ENCODE assay signal across 12 cellular contexts in genomic region chr6:41288025-41288777, GRCh38. TPM values are rescaled to one million over a fixed set of nuclear protein-coding genes. Genes with fewer than 3 reads are reported as not detected.
DNase-seq lines count a peak whose midpoint lies in the region; ATAC-seq, FAIRE-seq and TF ChIP-seq lines count a peak whose summit lies in the region.
"Had no signal": no experiment of that assay in that cellular context is flagged by ENCODE, and none has a peak within 500 bp of the region (broad histone marks: within the 10 kb centered on the region; RNA-seq: fewer than 3 reads in every experiment).

No MANE protein-coding gene starts in this region.

- H3K4me3 Mint-ChIP-seq in HFFc6: no peak overlapping the region

- in situ Hi-C loops in HepG2 (cut with HindIII; ENCODE audit: extremely low pct_ligation_motif_present, low pct_unique_long_range_greater_than_20kb): no loop called here

- no peak for TF ChIP-seq RAD21 in HepG2 (CRISPR knock-in tag; IDR thresholded peaks at IDR 0.05)

- FAIRE-seq in HepG2 (lab: Jason Lieb, UNC): peak; percentile 53

- peaks cover 7% of the 10 kb centered on the region for H3K4me1 Mint-ChIP-seq in HFFc6 (ENCODE audit: low read depth)

- TF ChIP-seq EP300 in HepG2 (IDR thresholded peaks at IDR 0.05; ENCODE audit: low read depth in 2 of 2, low read length in 2 of 2): no peak
- no peak for TF ChIP-seq EP300 in HepG2 (CRISPR knock-in tag; IDR thresholded peaks at IDR 0.05; ENCODE audit: borderline replicate concordance)
- TF ChIP-seq EP300 in suprapubic skin (IDR thresholded peaks at IDR 0.05): no peak

- H3K27ac Mint-ChIP-seq in HFFc6: no peak overlapping the region

- TF ChIP-seq POLR2A in HepG2 (IDR thresholded peaks at IDR 0.05; ENCODE audit: insufficient read depth in 1 of 2, low read depth in 2 of 2, low read length in 2 of 2) (no peak), suprapubic skin (IDR thresholded peaks at IDR 0.05) (no peak)

- H3K36me3 ChIP-seq in HepG2 (replicated peaks in 1 of 2; ENCODE audit: control insufficient read depth in 1 of 2, insufficient read depth in 2 of 2, low read length in 2 of 2) (no peaks in the 10 kb centered on the region), suprapubic skin (no peaks in the 10 kb centered on the region)

- no peak overlapping the region for H3K4me3 ChIP-seq in HepG2 (replicated peaks in 1 of 3; ENCODE audit: insufficient read depth in 1 of 3, low read depth in 2 of 3, low read length in 3 of 3)
- H3K4me3 ChIP-seq in suprapubic skin: no peak overlapping the region

- no peaks in the 10 kb centered on the region for H3K9me3 Mint-ChIP-seq in HFFc6

- DNase-seq in ELR (ENCODE audit: low read depth): peak; percentile 45
- DNase-seq in NCI-H748 (lab: John Stamatoyannopoulos, UW; ENCODE audit: unreplicated experiment): peak; percentile 99
- peak; percentile 47 for DNase-seq in HepG2 (ENCODE audit: low spot score)
- no peak for DNase-seq in AG20443 (ENCODE audit: low spot score)
- DNase-seq in suprapubic skin (ENCODE audit: low spot score in 2 of 2): no peak
- DNase-seq in SKM-1 (lab: John Stamatoyannopoulos, UW; ENCODE audit: unreplicated experiment): no peak
- DNase-seq in HFFc6: no peak

- H3K9me3 ChIP-seq in HepG2 (ENCODE audit: low read length): no peaks in the 10 kb centered on the region
- H3K9me3 ChIP-seq in suprapubic skin: no peaks in the 10 kb centered on the region

- H3K4me1 ChIP-seq in HepG2 (ENCODE audit: insufficient read depth, low read length): peaks cover 5% of the 10 kb centered on the region
- no peaks in the 10 kb centered on the region for H3K4me1 ChIP-seq in suprapubic skin

- no peak overlapping the region for H2AFZ ChIP-seq in HepG2 (ENCODE audit: low read length)

- H3K36me3 Mint-ChIP-seq in HFFc6 (ENCODE audit: low read depth): no peaks in the 10 kb centered on the region

- H3K27me3 Mint-ChIP-seq in HFFc6 (ENCODE audit: insufficient read depth): peaks cover 23% of the 10 kb centered on the region

- H3K27me3 ChIP-seq in HepG2 (ENCODE audit: control insufficient read depth in 1 of 2, insufficient read depth in 2 of 2, low read length in 2 of 2): peaks cover 6 to 43% of the 10 kb centered on the region in 2 experiments; a peak in 4 of 5 replicates
- peaks cover 20% of the 10 kb centered on the region for H3K27me3 ChIP-seq in suprapubic skin

- CTCF ChIA-PET in HepG2 (lab: Yijun Ruan, JAX; ENCODE audit: low intra/inter-chr PET ratio, low total read pairs): no interaction called here

- BruUV-seq in HepG2 (replicated peaks; lab: Mats Ljungman, UMichigan): no TSS peak

- H4K20me1 ChIP-seq in HepG2 (ENCODE audit: insufficient read depth, low read length): no peaks in the 10 kb centered on the region

- intact Hi-C loops in HepG2 (cut with micrococcal nuclease; ENCODE audit: unreplicated experiment): no loop called here

- H3K27ac ChIP-seq in HepG2 (ENCODE audit: extremely low read length, insufficient read depth, low read length): no peak overlapping the region
- no peak overlapping the region for H3K27ac ChIP-seq in suprapubic skin

- no peak overlapping the region for H3K4me2 ChIP-seq in HepG2 (ENCODE audit: low read depth, low read length)

- no peaks in the 10 kb centered on the region for H3K79me2 ChIP-seq in HepG2 (ENCODE audit: insufficient read depth, low read length)

- TF ChIP-seq CTCF in HepG2 (CRISPR knock-in tag; IDR thresholded peaks at IDR 0.05): no peak
- TF ChIP-seq CTCF in suprapubic skin (IDR thresholded peaks at IDR 0.05): no peak
- TF ChIP-seq CTCF in HFFc6 (IDR thresholded peaks at IDR 0.05): no peak

- WGBS in HepG2 (ENCODE audit: low lambda C conversion rate): 4% methylated on average over 6 of the region's 6 CpGs
- 49% methylated on average over 6 of the region's 6 CpGs for WGBS in suprapubic skin

- ATAC-seq in HG03439 (IDR thresholded peaks at IDR 0.05; ENCODE audit: unreplicated experiment): peak; percentile 75
- ATAC-seq in HepG2: no peak

- POLR2A ChIA-PET in HepG2 (lab: Yijun Ruan, JAX): no interaction called here

- no peak overlapping the region for H3K9ac ChIP-seq in HepG2 (ENCODE audit: insufficient read depth, low read depth, low read length)

TF ChIP-seq in HepG2, 621 proteins besides CTCF, POLR2A, EP300 and RAD21 (continues in another document):
- TF ChIP-seq HMGXB4 (CRISPR knock-in tag; IDR thresholded peaks at IDR 0.05; ENCODE audit: borderline replicate concordance in 1 of 2, low read depth in 1 of 2) (no peak), RFX5 (IDR thresholded peaks at IDR 0.05; ENCODE audit: low read depth, low read length) (peak; percentile 90)

RNA-seq across cellular contexts. Expression of gene TREM1, which starts 1.7 kb away (rescaled TPM):
- total RNA-seq in HepG2 (2016; rRNA removed; fragmentation: Illumina TruSeq; extraction: Trizol) (not detected in 2 replicates), suprapubic skin (1 to 10 TPM in 2 of 4 donors, not detected in 2; 1.0 to 2.2 TPM)
- not detected in 2 replicates for total RNA-seq in HepG2 (2016; cell fraction: cytosol; rRNA removed; fragmentation: Illumina TruSeq; extraction: Trizol; ENCODE audit: low read depth)
- not detected in 2 replicates for total RNA-seq in HepG2 (2016; cell fraction: insoluble cytoplasmic fraction; rRNA removed; fragmentation: Illumina TruSeq; extraction: Trizol)
- total RNA-seq in HepG2 (2016; cell fraction: membrane; rRNA removed; fragmentation: Illumina TruSeq; extraction: Trizol): not detected in 2 replicates
- total RNA-seq in HepG2 (2016; cell fraction: nucleus; rRNA removed; fragmentation: Illumina TruSeq; extraction: Trizol): not detected in 2 replicates
- 0.27 and 0.49 TPM in 2 replicates for polyA plus RNA-seq in HepG2 (2011; rRNA removed)
- 0.17 and 0.40 TPM in 2 replicates for polyA plus RNA-seq in HepG2 (2011; cell fraction: cytosol; rRNA removed)
- polyA plus RNA-seq in HepG2 (2011; cell fraction: nucleus; rRNA removed): not detected in 2 replicates
- polyA plus RNA-seq in HepG2 (2012): not detected in 2 replicates
- not detected in 2 replicates for polyA plus RNA-seq in HepG2 (2016; cell fraction: cytosol; fragmentation: Illumina TruSeq; extraction: Trizol; ENCODE audit: low read depth)
- not detected in 2 replicates for polyA plus RNA-seq in HepG2 (2016; cell fraction: insoluble cytoplasmic fraction; fragmentation: Illumina TruSeq; extraction: Trizol; ENCODE audit: low read depth)
- not detected in 2 replicates for polyA plus RNA-seq in HepG2 (2016; cell fraction: membrane; fragmentation: Illumina TruSeq; extraction: Trizol; ENCODE audit: low read depth)
- not detected in 2 replicates for polyA plus RNA-seq in HepG2 (2016; cell fraction: nucleus; fragmentation: Illumina TruSeq; extraction: Trizol; ENCODE audit: insufficient read depth, low read depth)
- polyA minus RNA-seq in HepG2 (2011; rRNA and poly(A)+ RNA removed; ENCODE audit: low replicate concordance): not detected in 2 replicates
- polyA minus RNA-seq in HepG2 (2011; cell fraction: cytosol; rRNA and poly(A)+ RNA removed): not detected in 2 replicates
- not detected in 2 replicates for polyA minus RNA-seq in HepG2 (2011; cell fraction: nucleus; rRNA and poly(A)+ RNA removed)
- total RNA-seq in HFFc6 (2021; fragmentation: NEBNext Ultra II Directional; extraction: Animal tissue kit (Norgen Biotek cat#: 25700)): under 1 TPM in 1 of 6 experiments, not detected in 5; 0.09 TPM
- total RNA-seq: Daoy, glomerular endothelial cell, RPMI7951 had no signal

RNA-seq across cellular contexts. Expression of gene NCR2, which starts 47.2 kb away (rescaled TPM):
- total RNA-seq in HepG2 (2016; rRNA removed; fragmentation: Illumina TruSeq; extraction: Trizol): not detected in 2 replicates
- total RNA-seq in HepG2 (2016; cell fraction: cytosol; rRNA removed; fragmentation: Illumina TruSeq; extraction: Trizol; ENCODE audit: low read depth): not detected in 2 replicates
- total RNA-seq in HepG2 (2016; cell fraction: insoluble cytoplasmic fraction; rRNA removed; fragmentation: Illumina TruSeq; extraction: Trizol): not detected in 2 replicates
- not detected in 2 replicates for total RNA-seq in HepG2 (2016; cell fraction: membrane; rRNA removed; fragmentation: Illumina TruSeq; extraction: Trizol)
- not detected in 2 replicates for total RNA-seq in HepG2 (2016; cell fraction: nucleus; rRNA removed; fragmentation: Illumina TruSeq; extraction: Trizol)
- polyA plus RNA-seq in HepG2 (2011; rRNA removed): not detected in 2 replicates
- polyA plus RNA-seq in HepG2 (2011; cell fraction: cytosol; rRNA removed): not detected in 2 replicates
- polyA plus RNA-seq in HepG2 (2011; cell fraction: nucleus; rRNA removed): not detected in 2 replicates
- polyA plus RNA-seq in HepG2 (2012): not detected in 2 replicates
- not detected in 2 replicates for polyA plus RNA-seq in HepG2 (2016; cell fraction: cytosol; fragmentation: Illumina TruSeq; extraction: Trizol; ENCODE audit: low read depth)
- not detected in 2 replicates for polyA plus RNA-seq in HepG2 (2016; cell fraction: insoluble cytoplasmic fraction; fragmentation: Illumina TruSeq; extraction: Trizol; ENCODE audit: low read depth)
- not detected in 2 replicates for polyA plus RNA-seq in HepG2 (2016; cell fraction: membrane; fragmentation: Illumina TruSeq; extraction: Trizol; ENCODE audit: low read depth)
- not detected in 2 replicates for polyA plus RNA-seq in HepG2 (2016; cell fraction: nucleus; fragmentation: Illumina TruSeq; extraction: Trizol; ENCODE audit: insufficient read depth, low read depth)
- polyA minus RNA-seq in HepG2 (2011; rRNA and poly(A)+ RNA removed; ENCODE audit: low replicate concordance): not detected in 2 replicates
- not detected in 2 replicates for polyA minus RNA-seq in HepG2 (2011; cell fraction: cytosol; rRNA and poly(A)+ RNA removed)
- polyA minus RNA-seq in HepG2 (2011; cell fraction: nucleus; rRNA and poly(A)+ RNA removed): not detected in 2 replicates
- not detected for total RNA-seq in suprapubic skin
- not detected for total RNA-seq in HFFc6 (2021; fragmentation: NEBNext Ultra II Directional; extraction: Animal tissue kit (Norgen Biotek cat#: 25700))
- total RNA-seq: Daoy, glomerular endothelial cell, RPMI7951, urinary bladder had no signal
- polyA plus RNA-seq: urinary bladder had no signal

Comparison
In these comparisons a context has a peak if more than half of its experiments do, and no peak if none do; other contexts are left out.
1. DNase-seq: peak in ELR (single experiment), NCI-H748 (single experiment) and HepG2 (single experiment); none in AG20443 (single experiment), suprapubic skin (0 of 2), SKM-1 (single experiment) and HFFc6 (single experiment).